ENCODE assay signal across 1 cellular context in genomic region chr7:957418-958220, GRCh38.
TF ChIP-seq lines count a peak whose summit lies in the region.

No MANE protein-coding gene starts in this region.

TF ChIP-seq in HepG2, 621 proteins besides CTCF, POLR2A, EP300 and RAD21 (continued from another document):
- TF ChIP-seq PHF21A (CRISPR knock-in tag; IDR thresholded peaks at IDR 0.05) (peak; percentile 94), NR3C1 (CRISPR knock-in tag; IDR thresholded peaks at IDR 0.05) (no peak), KLF16 (CRISPR knock-in tag; IDR thresholded peaks at IDR 0.05) (peak in 1 of 2 experiments; percentile 85; a peak in 1 of 4 replicates), ZNF563 (CRISPR knock-in tag; IDR thresholded peaks at IDR 0.05) (peak; percentile 96), ATF7-NPFF (CRISPR knock-in tag; IDR thresholded peaks at IDR 0.05; ENCODE audit: low read depth) (peak; percentile 89), ADNP (CRISPR knock-in tag; IDR thresholded peaks at IDR 0.05) (no peak; the same call in 1 of the 2 replicates), NR2F2 (IDR thresholded peaks at IDR 0.05; ENCODE audit: borderline replicate concordance, low read depth) (no peak), SUZ12 (IDR thresholded peaks at IDR 0.05; ENCODE audit: low read depth, low read length) (no peak), CAMTA2 (CRISPR knock-in tag; IDR thresholded peaks at IDR 0.05; ENCODE audit: borderline replicate concordance) (no peak; the same call in 1 of the 2 replicates), PHF20 (CRISPR knock-in tag; IDR thresholded peaks at IDR 0.05) (0 out of 2 replicates have a peak, but pooled peaks have one; percentile 39), ZBTB20 (CRISPR knock-in tag; IDR thresholded peaks at IDR 0.05; ENCODE audit: borderline replicate concordance, low read depth) (no peak; the same call in 1 of the 2 replicates)
- TF ChIP-seq, protein P1, sequence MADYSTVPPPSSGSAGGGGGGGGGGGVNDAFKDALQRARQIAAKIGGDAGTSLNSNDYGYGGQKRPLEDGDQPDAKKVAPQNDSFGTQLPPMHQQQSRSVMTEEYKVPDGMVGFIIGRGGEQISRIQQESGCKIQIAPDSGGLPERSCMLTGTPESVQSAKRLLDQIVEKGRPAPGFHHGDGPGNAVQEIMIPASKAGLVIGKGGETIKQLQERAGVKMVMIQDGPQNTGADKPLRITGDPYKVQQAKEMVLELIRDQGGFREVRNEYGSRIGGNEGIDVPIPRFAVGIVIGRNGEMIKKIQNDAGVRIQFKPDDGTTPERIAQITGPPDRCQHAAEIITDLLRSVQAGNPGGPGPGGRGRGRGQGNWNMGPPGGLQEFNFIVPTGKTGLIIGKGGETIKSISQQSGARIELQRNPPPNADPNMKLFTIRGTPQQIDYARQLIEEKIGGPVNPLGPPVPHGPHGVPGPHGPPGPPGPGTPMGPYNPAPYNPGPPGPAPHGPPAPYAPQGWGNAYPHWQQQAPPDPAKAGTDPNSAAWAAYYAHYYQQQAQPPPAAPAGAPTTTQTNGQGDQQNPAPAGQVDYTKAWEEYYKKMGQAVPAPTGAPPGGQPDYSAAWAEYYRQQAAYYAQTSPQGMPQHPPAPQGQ (CRISPR knock-in tag; IDR thresholded peaks at IDR 0.05; ENCODE audit: borderline replicate concordance), result no peak
- TF ChIP-seq, protein P2, sequence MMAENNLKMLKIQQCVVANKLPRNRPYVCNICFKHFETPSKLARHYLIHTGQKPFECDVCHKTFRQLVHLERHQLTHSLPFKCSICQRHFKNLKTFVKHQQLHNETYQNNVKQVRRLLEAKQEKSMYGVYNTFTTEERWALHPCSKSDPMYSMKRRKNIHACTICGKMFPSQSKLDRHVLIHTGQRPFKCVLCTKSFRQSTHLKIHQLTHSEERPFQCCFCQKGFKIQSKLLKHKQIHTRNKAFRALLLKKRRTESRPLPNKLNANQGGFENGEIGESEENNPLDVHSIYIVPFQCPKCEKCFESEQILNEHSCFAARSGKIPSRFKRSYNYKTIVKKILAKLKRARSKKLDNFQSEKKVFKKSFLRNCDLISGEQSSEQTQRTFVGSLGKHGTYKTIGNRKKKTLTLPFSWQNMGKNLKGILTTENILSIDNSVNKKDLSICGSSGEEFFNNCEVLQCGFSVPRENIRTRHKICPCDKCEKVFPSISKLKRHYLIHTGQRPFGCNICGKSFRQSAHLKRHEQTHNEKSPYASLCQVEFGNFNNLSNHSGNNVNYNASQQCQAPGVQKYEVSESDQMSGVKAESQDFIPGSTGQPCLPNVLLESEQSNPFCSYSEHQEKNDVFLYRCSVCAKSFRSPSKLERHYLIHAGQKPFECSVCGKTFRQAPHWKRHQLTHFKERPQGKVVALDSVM (CRISPR knock-in tag; IDR thresholded peaks at IDR 0.05), result peak; percentile 70
